Comparison of ENCODE assay signal across 2 cellular contexts in genomic region chr14:92986254-92987147, GRCh38.
TF ChIP-seq lines count a peak whose summit lies in the region.

No MANE protein-coding gene starts in this region.

TF ChIP-seq in IMR-90, 13 proteins besides CTCF, POLR2A, EP300 and RAD21 (continued from another document):
- TF ChIP-seq RFX5 (IDR thresholded peaks at IDR 0.05; ENCODE audit: low read depth, low read length) (no peak), BHLHE40 (IDR thresholded peaks at IDR 0.05; ENCODE audit: low read depth, low read length) (no peak), NFE2L2 (IDR thresholded peaks at IDR 0.05; ENCODE audit: low read depth, low read length) (no peak), CEBPB (IDR thresholded peaks at IDR 0.05; ENCODE audit: low read depth, low read length) (no peak)
TF ChIP-seq in IMR-90: peak in this region for 0.

TF ChIP-seq in liver, 16 proteins besides CTCF, POLR2A, EP300 and RAD21 (continued from another document):
- TF ChIP-seq REST (IDR thresholded peaks at IDR 0.05) (peak; percentile 30), RXRA (IDR thresholded peaks at IDR 0.05) (peak; percentile 77 to 89), EGR1 (IDR thresholded peaks at IDR 0.05; ENCODE audit: low read depth in 2 of 2) (no peak), HNF4G (IDR thresholded peaks at IDR 0.05) (no peak), TAF1 (conservative IDR thresholded peaks at IDR 0.05) (no peak), SP1 (IDR thresholded peaks at IDR 0.05) (peak; percentile 83), YY1 (IDR thresholded peaks at IDR 0.05) (no peak), GABPA (IDR thresholded peaks at IDR 0.05 in 1 of 2, conservative IDR thresholded peaks at IDR 0.05 in 1 of 2) (no peak), FOXA1 (IDR thresholded peaks at IDR 0.05) (peak; percentile 66), NR2F2 (IDR thresholded peaks at IDR 0.05) (peak; percentile 22), FOXA2 (IDR thresholded peaks at IDR 0.05) (peak; percentile 76), JUND (IDR thresholded peaks at IDR 0.05) (peak; percentile 64 to 87), ZBTB33 (IDR thresholded peaks at IDR 0.05) (peak; percentile 24)
- TF ChIP-seq, protein P1, sequence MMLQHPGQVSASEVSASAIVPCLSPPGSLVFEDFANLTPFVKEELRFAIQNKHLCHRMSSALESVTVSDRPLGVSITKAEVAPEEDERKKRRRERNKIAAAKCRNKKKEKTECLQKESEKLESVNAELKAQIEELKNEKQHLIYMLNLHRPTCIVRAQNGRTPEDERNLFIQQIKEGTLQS (IDR thresholded peaks at IDR 0.05): peak; percentile 48
